In the genomic region with DNA sequence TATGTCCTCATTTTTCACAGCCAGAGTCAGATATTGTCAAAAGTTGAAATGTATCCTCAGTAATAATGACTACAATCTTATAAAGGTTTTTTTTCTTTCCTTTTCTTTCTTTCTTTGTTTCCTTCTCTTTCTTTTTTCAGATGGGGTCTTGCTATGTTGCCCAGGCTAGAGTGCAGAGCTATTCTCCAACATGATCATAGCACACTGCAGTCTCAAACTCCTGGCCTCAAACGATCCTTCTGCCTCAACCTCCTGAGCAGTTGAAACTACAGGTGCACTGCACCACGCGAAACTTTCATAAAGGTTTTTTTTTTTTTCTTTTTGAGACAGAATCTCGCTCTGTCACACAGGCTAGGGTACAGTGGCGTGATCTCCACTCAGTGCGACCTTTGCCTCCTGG, we compare ENCODE assay signal across 41 cellular contexts. TPM values are rescaled to one million over a fixed set of nuclear protein-coding genes. Genes with fewer than 3 reads are reported as not detected.
"Had no signal": no experiment of that assay in that cellular context is flagged by ENCODE, and none has a peak within 500 bp of the region (broad histone marks: within the 10 kb centered on the region; RNA-seq: fewer than 3 reads in every experiment).

No MANE protein-coding gene starts in this region.

- H3K36me3 Mint-ChIP-seq: activated CD8-positive, alpha-beta memory T cell treated with anti-CD3 and anti-CD28 coated beads, Interleukin-2, amount 10 ng/mL, durations not matched to agents 7 days and 5 days; activated naive CD4-positive, alpha-beta T cell treated with anti-CD3 and anti-CD28 coated beads, Interleukin-2, amount 10 ng/mL, durations not matched to agents 7 days and 5 days; activated naive CD4-positive, alpha-beta T cell treated with anti-CD3 and anti-CD28 coated beads, Interleukin-2, amount 50 U/mL, for 24 hours; activated naive CD8-positive, alpha-beta T cell; activated naive CD8-positive, alpha-beta T cell treated with anti-CD3 and anti-CD28 coated beads, Interleukin-2, amount 10 ng/mL, durations not matched to agents 7 days and 5 days had no signal

- H3K27ac ChIP-seq: body of pancreas, brain microvascular endothelial cell, cardiac muscle cell, VCaP had no signal

- DNase-seq: activated CD4-positive, alpha-beta memory T cell treated with anti-CD3 and anti-CD28 coated beads, Interleukin-2, amount 10 ng/mL, durations not matched to agents 7 days and 5 days; activated CD4-positive, alpha-beta T cell treated with anti-CD3 and anti-CD28 coated beads for 1 hour; activated CD4-positive, alpha-beta T cell treated with anti-CD3 and anti-CD28 coated beads for 36 hours; activated CD4-positive, alpha-beta T cell treated with anti-CD3 and anti-CD28 coated beads for 48 hours; activated CD4-positive, alpha-beta T cell treated with anti-CD3 and anti-CD28 coated beads, Interleukin-2, amount 10 ng/mL, durations not matched to agents 7 days and 5 days; activated CD4-positive, alpha-beta T cell treated with anti-CD3 and anti-CD28 coated beads, Interleukin-2, amount 50 U/mL, for 48 hours; activated CD4-positive, CD25-positive, alpha-beta regulatory T cell; activated CD8-positive, alpha-beta memory T cell treated with anti-CD3 and anti-CD28 coated beads for 24 hours; activated CD8-positive, alpha-beta memory T cell treated with anti-CD3 and anti-CD28 coated beads, Interleukin-2, amount 10 ng/mL, durations not matched to agents 7 days and 5 days; activated CD8-positive, alpha-beta memory T cell treated with anti-CD3 and anti-CD28 coated beads, Interleukin-2, amount 50 U/mL, for 48 hours; activated CD8-positive, alpha-beta T cell treated with anti-CD3 and anti-CD28 coated beads, Interleukin-2, amount 10 ng/mL, durations not matched to agents 7 days and 5 days; activated effector memory CD4-positive, alpha-beta T cell treated with Interleukin-2 at 50 U/mL for 16 hours; activated gamma-delta T cell; activated naive CD4-positive, alpha-beta T cell treated with anti-CD3 and anti-CD28 coated beads, Interleukin-2, amount 10 ng/mL, durations not matched to agents 7 days and 5 days; activated naive CD4-positive, alpha-beta T cell treated with Interleukin-2 at 50 U/mL for 16 hours; activated naive CD8-positive, alpha-beta T cell treated with anti-CD3 and anti-CD28 coated beads, Interleukin-2, amount 10 ng/mL, durations not matched to agents 7 days and 5 days; activated naive CD8-positive, alpha-beta T cell treated with anti-CD3 and anti-CD28 coated beads, Interleukin-2, amount 50 U/mL, for 24 hours; activated T-cell treated with anti-CD3 and anti-CD28 coated beads, Interleukin-2, amount 50 U/mL, for 24 hours; activated T-cell treated with anti-CD3 and anti-CD28 coated beads, Interleukin-2, amount 50 U/mL, for 48 hours; amygdala; aorta; body of pancreas; brain microvascular endothelial cell; caudate nucleus; cerebellar nuclear complex; T-helper 1 cell; T-helper 2 cell; T-helper 9 cell had no signal

- ATAC-seq: activated CD4-positive, alpha-beta T cell treated with anti-CD3 and anti-CD28 coated beads for 36 hours; activated CD4-positive, CD25-positive, alpha-beta regulatory T cell treated with anti-CD3 and anti-CD28 coated beads, Interleukin-2, amount 50 U/mL, for 24 hours; activated CD8-positive, alpha-beta memory T cell treated with anti-CD3 and anti-CD28 coated beads, Interleukin-2, amount 10 ng/mL, durations not matched to agents 7 days and 5 days; activated CD8-positive, alpha-beta T cell treated with anti-CD3 and anti-CD28 coated beads, Interleukin-2, amount 10 ng/mL, durations not matched to agents 7 days and 5 days; activated naive CD8-positive, alpha-beta T cell treated with anti-CD3 and anti-CD28 coated beads, Interleukin-2, amount 50 U/mL, for 24 hours; body of pancreas had no signal

- H3K27me3 Mint-ChIP-seq: activated CD4-positive, alpha-beta memory T cell treated with anti-CD3 and anti-CD28 coated beads, Interleukin-2, amount 10 ng/mL, durations not matched to agents 7 days and 5 days; activated CD4-positive, alpha-beta T cell treated with anti-CD3 and anti-CD28 coated beads, Interleukin-2, amount 10 ng/mL, durations not matched to agents 7 days and 5 days; activated CD8-positive, alpha-beta memory T cell treated with anti-CD3 and anti-CD28 coated beads, Interleukin-2, amount 10 ng/mL, durations not matched to agents 7 days and 5 days; activated naive CD4-positive, alpha-beta T cell treated with anti-CD3 and anti-CD28 coated beads, Interleukin-2, amount 10 ng/mL, durations not matched to agents 7 days and 5 days; activated naive CD4-positive, alpha-beta T cell treated with anti-CD3 and anti-CD28 coated beads, Interleukin-2, amount 50 U/mL, for 24 hours had no signal

- H3K27me3 ChIP-seq: body of pancreas, brain microvascular endothelial cell, cardiac muscle cell had no signal

- FAIRE-seq: astrocyte, bronchial epithelial cell, TTC549 had no signal

- H3K9me3 ChIP-seq: body of pancreas had no signal

- H3K4me3 Mint-ChIP-seq: activated CD4-positive, alpha-beta memory T cell treated with anti-CD3 and anti-CD28 coated beads, Interleukin-2, amount 10 ng/mL, durations not matched to agents 7 days and 5 days; activated CD4-positive, alpha-beta T cell treated with anti-CD3 and anti-CD28 coated beads for 36 hours; activated CD4-positive, alpha-beta T cell treated with anti-CD3 and anti-CD28 coated beads, Interleukin-2, amount 10 ng/mL, durations not matched to agents 7 days and 5 days; activated CD8-positive, alpha-beta memory T cell treated with anti-CD3 and anti-CD28 coated beads, Interleukin-2, amount 10 ng/mL, durations not matched to agents 7 days and 5 days; activated CD8-positive, alpha-beta T cell treated with anti-CD3 and anti-CD28 coated beads, Interleukin-2, amount 10 ng/mL, durations not matched to agents 7 days and 5 days; activated naive CD4-positive, alpha-beta T cell treated with anti-CD3 and anti-CD28 coated beads, Interleukin-2, amount 10 ng/mL, durations not matched to agents 7 days and 5 days; activated naive CD4-positive, alpha-beta T cell treated with anti-CD3 and anti-CD28 coated beads, Interleukin-2, amount 50 U/mL, for 24 hours; activated naive CD8-positive, alpha-beta T cell; activated naive CD8-positive, alpha-beta T cell treated with anti-CD3 and anti-CD28 coated beads, Interleukin-2, amount 10 ng/mL, durations not matched to agents 7 days and 5 days; activated naive CD8-positive, alpha-beta T cell treated with anti-CD3 and anti-CD28 coated beads, Interleukin-2, amount 50 U/mL, for 24 hours; activated T-cell treated with anti-CD3 and anti-CD28 coated beads, Interleukin-2, amount 50 U/mL, for 24 hours; central memory CD8-positive, alpha-beta T cell; T-helper 1 cell treated with Interleukin-12 subunit alpha and Interleukin-12 subunit beta and Interleukin-4 antibody, amounts not matched to agents 30 μg/mL and 1 μg/mL, for 36 hours; T-helper 2 cell treated with Interferon-gamma antibody and Interleukin-4, amounts not matched to agents 5 μg/mL and 100 μg/mL, for 36 hours had no signal

- H3K36me3 ChIP-seq: brain microvascular endothelial cell, cardiac muscle cell had no signal

- H3K9me3 Mint-ChIP-seq: activated CD4-positive, alpha-beta T cell treated with anti-CD3 and anti-CD28 coated beads, Interleukin-2, amount 10 ng/mL, durations not matched to agents 7 days and 5 days; activated naive CD8-positive, alpha-beta T cell treated with anti-CD3 and anti-CD28 coated beads, Interleukin-2, amount 10 ng/mL, durations not matched to agents 7 days and 5 days; activated T-cell treated with anti-CD3 and anti-CD28 coated beads, Interleukin-2, amount 50 U/mL, for 24 hours; activated T-helper 2 cell treated with anti-CD3 and anti-CD28 coated beads, Interferon-gamma antibody, Interleukin-2, Interleukin-4, amounts not matched to agents 10 μg/mL and 5 μg/mL and 100 μg/mL, durations not matched to agents 14 hours and 24 hours and 36 hours; T-helper 1 cell treated with Interleukin-12 subunit alpha and Interleukin-12 subunit beta and Interleukin-4 antibody, amounts not matched to agents 30 μg/mL and 1 μg/mL, for 36 hours had no signal

- H3K4me3 ChIP-seq: body of pancreas, cardiac muscle cell had no signal

- H3K4me1 Mint-ChIP-seq: activated CD4-positive, alpha-beta memory T cell treated with anti-CD3 and anti-CD28 coated beads, Interleukin-2, amount 10 ng/mL, durations not matched to agents 7 days and 5 days; activated CD4-positive, alpha-beta T cell treated with anti-CD3 and anti-CD28 coated beads for 36 hours; activated CD4-positive, alpha-beta T cell treated with anti-CD3 and anti-CD28 coated beads, Interleukin-2, amount 10 ng/mL, durations not matched to agents 7 days and 5 days; activated CD8-positive, alpha-beta memory T cell treated with anti-CD3 and anti-CD28 coated beads, Interleukin-2, amount 10 ng/mL, durations not matched to agents 7 days and 5 days; activated naive CD4-positive, alpha-beta T cell treated with anti-CD3 and anti-CD28 coated beads, Interleukin-2, amount 10 ng/mL, durations not matched to agents 7 days and 5 days; activated naive CD4-positive, alpha-beta T cell treated with anti-CD3 and anti-CD28 coated beads, Interleukin-2, amount 50 U/mL, for 24 hours; activated naive CD8-positive, alpha-beta T cell treated with anti-CD3 and anti-CD28 coated beads, Interleukin-2, amount 10 ng/mL, durations not matched to agents 7 days and 5 days; activated naive CD8-positive, alpha-beta T cell treated with anti-CD3 and anti-CD28 coated beads, Interleukin-2, amount 50 U/mL, for 24 hours; central memory CD8-positive, alpha-beta T cell had no signal

- H3K27ac Mint-ChIP-seq: activated CD4-positive, alpha-beta memory T cell treated with anti-CD3 and anti-CD28 coated beads, Interleukin-2, amount 10 ng/mL, durations not matched to agents 7 days and 5 days; activated CD4-positive, alpha-beta T cell treated with anti-CD3 and anti-CD28 coated beads for 36 hours; activated CD4-positive, alpha-beta T cell treated with anti-CD3 and anti-CD28 coated beads, Interleukin-2, amount 10 ng/mL, durations not matched to agents 7 days and 5 days; activated CD8-positive, alpha-beta memory T cell treated with anti-CD3 and anti-CD28 coated beads, Interleukin-2, amount 10 ng/mL, durations not matched to agents 7 days and 5 days; activated CD8-positive, alpha-beta T cell treated with anti-CD3 and anti-CD28 coated beads, Interleukin-2, amount 10 ng/mL, durations not matched to agents 7 days and 5 days; activated naive CD4-positive, alpha-beta T cell treated with anti-CD3 and anti-CD28 coated beads, Interleukin-2, amount 10 ng/mL, durations not matched to agents 7 days and 5 days; activated naive CD4-positive, alpha-beta T cell treated with anti-CD3 and anti-CD28 coated beads, Interleukin-2, amount 50 U/mL, for 24 hours; activated naive CD8-positive, alpha-beta T cell; activated naive CD8-positive, alpha-beta T cell treated with anti-CD3 and anti-CD28 coated beads, Interleukin-2, amount 10 ng/mL, durations not matched to agents 7 days and 5 days; activated naive CD8-positive, alpha-beta T cell treated with anti-CD3 and anti-CD28 coated beads, Interleukin-2, amount 50 U/mL, for 24 hours; activated T-cell treated with anti-CD3 and anti-CD28 coated beads, Interleukin-2, amount 50 U/mL, for 24 hours; activated T-helper 2 cell treated with anti-CD3 and anti-CD28 coated beads, Interferon-gamma antibody, Interleukin-2, Interleukin-4, amounts not matched to agents 10 μg/mL and 5 μg/mL and 100 μg/mL, durations not matched to agents 14 hours and 24 hours and 36 hours; T-helper 1 cell treated with Interleukin-12 subunit alpha and Interleukin-12 subunit beta and Interleukin-4 antibody, amounts not matched to agents 30 μg/mL and 1 μg/mL, for 36 hours; T-helper 2 cell treated with Interferon-gamma antibody and Interleukin-4, amounts not matched to agents 5 μg/mL and 100 μg/mL, for 36 hours had no signal

RNA-seq across cellular contexts. Expression of a gene that starts 31.1 kb away (rescaled TPM):
- total RNA-seq: activated CD4-positive, alpha-beta memory T cell treated with anti-CD3 and anti-CD28 coated beads, Interleukin-2, amount 10 ng/mL, durations not matched to agents 7 days and 5 days; activated CD4-positive, alpha-beta T cell treated with anti-CD3 and anti-CD28 coated beads for 36 hours; activated CD4-positive, alpha-beta T cell treated with anti-CD3 and anti-CD28 coated beads, Interleukin-2, amount 10 ng/mL, durations not matched to agents 7 days and 5 days; activated CD8-positive, alpha-beta memory T cell treated with anti-CD3 and anti-CD28 coated beads, Interleukin-2, amount 10 ng/mL, durations not matched to agents 7 days and 5 days; activated CD8-positive, alpha-beta T cell treated with anti-CD3 and anti-CD28 coated beads, Interleukin-2, amount 10 ng/mL, durations not matched to agents 7 days and 5 days; activated naive CD8-positive, alpha-beta T cell treated with anti-CD3 and anti-CD28 coated beads, Interleukin-2, amount 10 ng/mL, durations not matched to agents 7 days and 5 days; activated T-helper 2 cell treated with anti-CD3 and anti-CD28 coated beads, Interferon-gamma antibody, Interleukin-2, Interleukin-4, amounts not matched to agents 10 μg/mL and 5 μg/mL and 100 μg/mL, durations not matched to agents 14 hours and 24 hours and 36 hours; aorta; astrocyte; chondrocyte had no signal
- polyA plus RNA-seq: cardiac muscle cell had no signal
